Comparison of ENCODE assay signal across 1 cellular context in genomic region chr1:18913065-18913502, GRCh38.
TF ChIP-seq lines count a peak whose summit lies in the region.

No MANE protein-coding gene starts in this region.

TF ChIP-seq in HepG2, 621 proteins besides CTCF, POLR2A, EP300 and RAD21 (continued from another document and continues in another):
- TF ChIP-seq ZBTB10 (CRISPR knock-in tag; IDR thresholded peaks at IDR 0.05; ENCODE audit: borderline replicate concordance) = no peak
- TF ChIP-seq ARID5B (CRISPR knock-in tag; IDR thresholded peaks at IDR 0.05) = no peak
- TF ChIP-seq ZBTB34 (CRISPR knock-in tag; IDR thresholded peaks at IDR 0.05) = no peak
- no peak for TF ChIP-seq MTF1 (CRISPR knock-in tag; IDR thresholded peaks at IDR 0.05)
- no peak for TF ChIP-seq FOXA1 (IDR thresholded peaks at IDR 0.05)
- TF ChIP-seq FOXA1 (CRISPR knock-in tag; IDR thresholded peaks at IDR 0.05) = no peak
- TF ChIP-seq TRIM24 (CRISPR knock-in tag; IDR thresholded peaks at IDR 0.05) = no peak
- no peak for TF ChIP-seq CREBL2 (CRISPR knock-in tag; IDR thresholded peaks at IDR 0.05; ENCODE audit: borderline replicate concordance)
- TF ChIP-seq ZMAT5 (CRISPR knock-in tag; IDR thresholded peaks at IDR 0.05; ENCODE audit: borderline replicate concordance, low read depth) = no peak
- no peak for TF ChIP-seq ZNF768 (CRISPR knock-in tag; IDR thresholded peaks at IDR 0.05)
- TF ChIP-seq HMG20B (CRISPR knock-in tag; conservative IDR thresholded peaks at IDR 0.05) = no peak
- no peak for TF ChIP-seq PHF20 (CRISPR knock-in tag; IDR thresholded peaks at IDR 0.05)
- no peak for TF ChIP-seq ZNF354B (CRISPR knock-in tag; IDR thresholded peaks at IDR 0.05)
- no peak for TF ChIP-seq ZNF770 (CRISPR knock-in tag; IDR thresholded peaks at IDR 0.05)
- no peak for TF ChIP-seq HOXA9 (CRISPR knock-in tag; IDR thresholded peaks at IDR 0.05; ENCODE audit: borderline replicate concordance)
- TF ChIP-seq TFAP4 (IDR thresholded peaks at IDR 0.05; ENCODE audit: borderline replicate concordance, low read depth) = no peak
- TF ChIP-seq ZNF30 (CRISPR knock-in tag; IDR thresholded peaks at IDR 0.05) = no peak
- no peak for TF ChIP-seq ZNF556 (CRISPR knock-in tag; IDR thresholded peaks at IDR 0.05; ENCODE audit: borderline replicate concordance)
- no peak for TF ChIP-seq RARG (CRISPR knock-in tag; IDR thresholded peaks at IDR 0.05; ENCODE audit: low read depth)
- TF ChIP-seq MED13 (CRISPR knock-in tag; IDR thresholded peaks at IDR 0.05) = no peak
- no peak for TF ChIP-seq THAP8 (CRISPR knock-in tag; IDR thresholded peaks at IDR 0.05; ENCODE audit: borderline replicate concordance)
- no peak for TF ChIP-seq ESRRA (CRISPR knock-in tag; IDR thresholded peaks at IDR 0.05; ENCODE audit: low read depth)
- no peak for TF ChIP-seq ZFP41 (CRISPR knock-in tag; IDR thresholded peaks at IDR 0.05; ENCODE audit: borderline replicate concordance)
- TF ChIP-seq ADNP (CRISPR knock-in tag; IDR thresholded peaks at IDR 0.05) = no peak
- TF ChIP-seq SAP130 (CRISPR knock-in tag; IDR thresholded peaks at IDR 0.05; ENCODE audit: low read depth) = peak; percentile 43; the same call in 1 of the 2 replicates
- no peak for TF ChIP-seq ZSCAN5A (CRISPR knock-in tag; IDR thresholded peaks at IDR 0.05; ENCODE audit: borderline replicate concordance)
- TF ChIP-seq HNRNPH1 (optimal IDR thresholded peaks at IDR 0.05; ENCODE audit: low read depth, low read length) = no peak
- no peak for TF ChIP-seq ZBTB37 (CRISPR knock-in tag; IDR thresholded peaks at IDR 0.05)
- TF ChIP-seq AHDC1 (CRISPR knock-in tag; IDR thresholded peaks at IDR 0.05; ENCODE audit: borderline replicate concordance) = peak; percentile 21; the same call in 1 of the 2 replicates
- TF ChIP-seq ZNF335 (CRISPR knock-in tag; IDR thresholded peaks at IDR 0.05) = no peak
- no peak for TF ChIP-seq ATF3 (CRISPR knock-in tag; IDR thresholded peaks at IDR 0.05)
- TF ChIP-seq HNF1B (CRISPR knock-in tag; IDR thresholded peaks at IDR 0.05) = peak; percentile 88
- TF ChIP-seq STAG1 (CRISPR knock-in tag; IDR thresholded peaks at IDR 0.05) = peak; percentile 96
- TF ChIP-seq ZNF441 (CRISPR knock-in tag; IDR thresholded peaks at IDR 0.05; ENCODE audit: borderline replicate concordance) = no peak
